Comparison of ENCODE assay signal across 21 cellular contexts in genomic region chr15:25712961-25713355, GRCh38.
DNase-seq lines count a peak whose midpoint lies in the region; ATAC-seq and TF ChIP-seq lines count a peak whose summit lies in the region.
"Had no signal": no experiment of that assay in that cellular context is flagged by ENCODE, and none has a peak within 500 bp of the region (broad histone marks: within the 10 kb centered on the region; RNA-seq: fewer than 3 reads in every experiment).

No MANE protein-coding gene starts in this region.

- H3K4me1 Mint-ChIP-seq in chondrocyte (ENCODE audit: low read depth): peaks cover 39% of the 10 kb centered on the region
- H3K4me1 Mint-ChIP-seq in neural progenitor cell: peaks cover 9% of the 10 kb centered on the region
- H3K4me1 Mint-ChIP-seq in MCF 10A (ENCODE audit: insufficient read depth, unreplicated experiment): no peaks in the 10 kb centered on the region
- H3K4me1 Mint-ChIP-seq: CD4-positive, CD25-positive, alpha-beta regulatory T cell; CD8-positive, alpha-beta memory T cell had no signal

- BruUV-seq in MCF 10A (replicated peaks; lab: Mats Ljungman, UMichigan): no TSS peak

- H3K9me3 Mint-ChIP-seq in chondrocyte (ENCODE audit: low read depth) (no peaks in the 10 kb centered on the region), neural progenitor cell (no peaks in the 10 kb centered on the region), MCF 10A (ENCODE audit: unreplicated experiment) (no peaks in the 10 kb centered on the region)
- H3K9me3 Mint-ChIP-seq: CD4-positive, CD25-positive, alpha-beta regulatory T cell; CD8-positive, alpha-beta memory T cell had no signal

- DNase-seq in H7 (peak; percentile 27), chondrocyte (ENCODE audit: low spot score) (peak; percentile 52), neural progenitor cell (ENCODE audit: low spot score) (no peak), spleen (peak; percentile 51), left lobe of liver (ENCODE audit: low spot score) (no peak), MCF 10A (ENCODE audit: unreplicated experiment) (no peak), T-helper 9 cell (no peak)
- DNase-seq: BE2C; C1 segment of cervical spinal cord; CD4-positive, CD25-positive, alpha-beta regulatory T cell; CD8-positive, alpha-beta memory T cell; COR-L47; DMS 273 treated with DMSO at 0.1 percent for 48 hours; DMS53; DND-41; EL; GM23248; HCEC 1CT had no signal

- no peak overlapping the region for H2AFZ ChIP-seq in neural progenitor cell (replicated peaks)
- H2AFZ ChIP-seq: GM23248 had no signal

- TF ChIP-seq POLR2A in spleen (IDR thresholded peaks at IDR 0.05): no peak

- H3K4me3 ChIP-seq in H7 (ENCODE audit: insufficient read depth, low read depth, low read length): no peak overlapping the region
- H3K4me3 ChIP-seq in neural progenitor cell: no peak overlapping the region
- no peak overlapping the region for H3K4me3 ChIP-seq in spleen
- H3K4me3 ChIP-seq: GM12878, GM23248 had no signal

- H3K27me3 ChIP-seq in H7 (ENCODE audit: control insufficient read depth, insufficient read depth, low read length) (no peaks in the 10 kb centered on the region), neural progenitor cell (no peaks in the 10 kb centered on the region), spleen (replicated peaks in 1 of 7) (peaks cover 0 to 12% (median 0%) of the 10 kb centered on the region in 7 donors)
- H3K27me3 ChIP-seq: BE2C had no signal

- no peak overlapping the region for H3K9ac ChIP-seq in neural progenitor cell
- H3K9ac ChIP-seq: GM23248 had no signal

- TF ChIP-seq CTCF in chondrocyte (IDR thresholded peaks at IDR 0.05) (no peak), neural progenitor cell (IDR thresholded peaks at IDR 0.05) (no peak), spleen (IDR thresholded peaks at IDR 0.05 in 8 of 11, conservative IDR thresholded peaks at IDR 0.05 in 3 of 11) (no peak), MCF 10A (IDR thresholded peaks at IDR 0.05; ENCODE audit: unreplicated experiment) (no peak)

- WGBS in spleen, 5 donors: 67 to 88% (median 76%) methylated on average over 5 of the region's 5 CpGs; no CpG with 5 or more reads in 1 of the 5 donors

- H3K4me1 ChIP-seq in neural progenitor cell (peaks cover 9% of the 10 kb centered on the region), spleen (peaks cover 0 to 8% (median 0%) of the 10 kb centered on the region in 6 donors)
- H3K4me1 ChIP-seq: BE2C had no signal

- no peak overlapping the region for H3K27ac Mint-ChIP-seq in chondrocyte (ENCODE audit: unreplicated experiment)
- peak overlapping the region; percentile 53 for H3K27ac Mint-ChIP-seq in neural progenitor cell
- H3K27ac Mint-ChIP-seq in MCF 10A (ENCODE audit: low read depth, unreplicated experiment): no peak overlapping the region
- H3K27ac Mint-ChIP-seq: CD8-positive, alpha-beta memory T cell; IgD-negative memory B cell had no signal

- H3K27me3 Mint-ChIP-seq in chondrocyte (ENCODE audit: low read depth): no peaks in the 10 kb centered on the region
- peaks cover 4% of the 10 kb centered on the region for H3K27me3 Mint-ChIP-seq in neural progenitor cell (ENCODE audit: insufficient read depth, low read depth)
- H3K27me3 Mint-ChIP-seq in MCF 10A (ENCODE audit: insufficient read depth, unreplicated experiment): no peaks in the 10 kb centered on the region
- H3K27me3 Mint-ChIP-seq: CD4-positive, CD25-positive, alpha-beta regulatory T cell; CD8-positive, alpha-beta memory T cell had no signal

- H3K4me2 ChIP-seq in neural progenitor cell: no peak overlapping the region

- POLR2A ChIA-PET in MCF 10A (lab: Yijun Ruan, JAX): no interaction called here

- H3K9me3 ChIP-seq in neural progenitor cell (ENCODE audit: low read depth) (no peaks in the 10 kb centered on the region), spleen (no peaks in the 10 kb centered on the region)
- H3K9me3 ChIP-seq: BE2C had no signal

- ATAC-seq in left lobe of liver: no peak
- ATAC-seq: GM12878, HepG2 had no signal

- H3K36me3 ChIP-seq in H7 (replicated peaks; ENCODE audit: control insufficient read depth, insufficient read depth, low read length) (no peaks in the 10 kb centered on the region), neural progenitor cell (no peaks in the 10 kb centered on the region), spleen (no peaks in the 10 kb centered on the region)
- H3K36me3 ChIP-seq: BE2C had no signal

- intact Hi-C loops in spleen (cut with DNase I; ENCODE audit: low total_unique reads) (no loop called here), MCF 10A (cut with micrococcal nuclease) (no loop called here)

- CTCF ChIA-PET in MCF 10A (lab: Yijun Ruan, JAX): no interaction called here

- no peaks in the 10 kb centered on the region for H3F3A ChIP-seq in neural progenitor cell (ENCODE audit: low read depth)

- H3K4me3 Mint-ChIP-seq in chondrocyte (ENCODE audit: unreplicated experiment) (no peak overlapping the region), neural progenitor cell (no peak overlapping the region), MCF 10A (ENCODE audit: unreplicated experiment) (no peak overlapping the region)
- H3K4me3 Mint-ChIP-seq: CD4-positive, CD25-positive, alpha-beta regulatory T cell; CD8-positive, alpha-beta memory T cell; IgD-negative memory B cell had no signal

- H4K20me1 ChIP-seq in neural progenitor cell (ENCODE audit: low read depth): no peaks in the 10 kb centered on the region

- H3K27ac ChIP-seq in neural progenitor cell (no peak overlapping the region), spleen (no peak overlapping the region)
- H3K27ac ChIP-seq: GM23248 had no signal

- H3K36me3 Mint-ChIP-seq in chondrocyte (ENCODE audit: low read depth) (peaks cover 42% of the 10 kb centered on the region), neural progenitor cell (no peaks in the 10 kb centered on the region), MCF 10A (ENCODE audit: insufficient read depth, unreplicated experiment) (no peaks in the 10 kb centered on the region)
- H3K36me3 Mint-ChIP-seq: IgD-negative memory B cell had no signal

- no peaks in the 10 kb centered on the region for H3K79me2 ChIP-seq in neural progenitor cell (ENCODE audit: low read depth)

Comparison
In these comparisons a context has a peak if more than half of its experiments do, and no peak if none do; other contexts are left out.
1. DNase-seq: peak in H7 (single experiment), chondrocyte (single experiment) and spleen (single experiment); none in neural progenitor cell (single experiment), left lobe of liver (single experiment), MCF 10A (single experiment) and T-helper 9 cell (single experiment).